Comparison of ENCODE assay signal across 17 cellular contexts in the genomic region with DNA sequence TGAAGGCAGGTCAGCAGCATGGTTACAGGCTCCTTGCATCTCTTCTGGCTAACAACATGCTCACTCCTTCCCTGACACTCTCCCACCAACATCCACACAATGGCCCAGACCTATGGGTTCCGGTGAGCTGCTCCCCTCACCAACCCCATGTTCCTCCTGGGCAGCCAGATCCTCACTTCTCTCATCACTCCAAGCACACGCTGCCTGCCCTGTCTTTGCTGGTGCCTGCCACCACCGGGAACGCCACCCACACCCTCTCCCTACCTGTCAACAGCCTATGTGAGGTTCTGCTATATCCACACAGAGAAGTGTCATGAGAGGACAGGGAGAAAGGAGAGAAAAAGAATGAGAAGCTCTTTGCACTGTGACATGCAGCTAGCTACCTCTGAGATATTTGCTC. TPM values are rescaled to one million over a fixed set of nuclear protein-coding genes. Genes with fewer than 3 reads are reported as not detected.
DNase-seq lines count a peak whose midpoint lies in the region; ATAC-seq and TF ChIP-seq lines count a peak whose summit lies in the region.
"Had no signal": no experiment of that assay in that cellular context is flagged by ENCODE, and none has a peak within 500 bp of the region (broad histone marks: within the 10 kb centered on the region; RNA-seq: fewer than 3 reads in every experiment).

No MANE protein-coding gene starts in this region.

- H2AFZ ChIP-seq in mesenchymal stem cell (ENCODE audit: low read depth, low read length) = no peak overlapping the region

- no peak overlapping the region for H3K4me3 Mint-ChIP-seq in stimulated activated naive CD8-positive, alpha-beta T cell treated with anti-CD3 and anti-CD28 coated beads, Interleukin-15, Interleukin-2, amounts not matched to agents 100 ng/mL and 50 ng/mL, for 24 hours
- no peak overlapping the region for H3K4me3 Mint-ChIP-seq in stimulated activated naive CD8-positive, alpha-beta T cell treated with anti-CD3 and anti-CD28 coated beads, Interleukin-15, amount 100 ng/mL, for 72 hours

- H3K27ac ChIP-seq in heart left ventricle (no peak overlapping the region), mesenchymal stem cell (ENCODE audit: low read length, poor library complexity, severe bottlenecking) (no peak overlapping the region)
- H3K27ac ChIP-seq: BLaER1 treated with 17β-estradiol and CSF1 and Interleukin-3, amounts not matched to agents 10 nM and 100 nM had no signal

- 53 to 64% (median 56%) methylated on average over 4 of the region's 4 CpGs for WGBS in heart left ventricle, 4 donors
- WGBS in mesenchymal stem cell = 100% methylated on average over 2 of the region's 4 CpGs

- H3K4me2 ChIP-seq in mesenchymal stem cell (ENCODE audit: low read length, poor library complexity, severe bottlenecking) = no peak overlapping the region
- H3K4me2 ChIP-seq: BLaER1 treated with 17β-estradiol and CSF1 and Interleukin-3, amounts not matched to agents 10 nM and 100 nM had no signal

- H3K14ac ChIP-seq in mesenchymal stem cell (ENCODE audit: low read length in 2 of 2) = no peak overlapping the region

- TF ChIP-seq CTCF in heart left ventricle (IDR thresholded peaks at IDR 0.05) = no peak

- H3K23ac ChIP-seq in mesenchymal stem cell (ENCODE audit: low read length in 2 of 2) = no peak overlapping the region

- H4K8ac ChIP-seq in mesenchymal stem cell (ENCODE audit: low read length) = no peak overlapping the region

- peak overlapping the region; percentile 23 for H3K27ac Mint-ChIP-seq in stimulated activated naive CD8-positive, alpha-beta T cell treated with anti-CD3 and anti-CD28 coated beads, Interleukin-15, Interleukin-2, amounts not matched to agents 100 ng/mL and 50 ng/mL, for 24 hours
- H3K27ac Mint-ChIP-seq in stimulated activated naive CD8-positive, alpha-beta T cell treated with anti-CD3 and anti-CD28 coated beads, Interleukin-15, amount 100 ng/mL, for 72 hours = no peak overlapping the region

- H3K4me1 ChIP-seq in heart left ventricle (peaks cover 0 to 36% (median 10%) of the 10 kb centered on the region in 12 donors), mesenchymal stem cell (ENCODE audit: control insufficient read depth, insufficient read depth, low read depth, low read length) (peaks cover 4% of the 10 kb centered on the region)

- peaks cover 51% of the 10 kb centered on the region for H3K36me3 Mint-ChIP-seq in stimulated activated naive CD8-positive, alpha-beta T cell treated with anti-CD3 and anti-CD28 coated beads, Interleukin-15, Interleukin-2, amounts not matched to agents 100 ng/mL and 50 ng/mL, for 24 hours (ENCODE audit: low read depth)

- H3K18ac ChIP-seq in mesenchymal stem cell (ENCODE audit: low read depth in 1 of 2, low read length in 2 of 2) = no peak overlapping the region

- peaks cover 11% of the 10 kb centered on the region for H3K79me1 ChIP-seq in mesenchymal stem cell (replicated peaks; ENCODE audit: low read length, poor library complexity, severe bottlenecking)

- ATAC-seq in stimulated activated naive CD8-positive, alpha-beta T cell treated with anti-CD3 and anti-CD28 coated beads, Interleukin-15, amount 100 ng/mL, for 72 hours = no peak
- ATAC-seq in heart left ventricle (peak in 3 of 4 donors; percentile 31 to 53 (median 52)), GM21717 (IDR thresholded peaks at IDR 0.05; ENCODE audit: unreplicated experiment) (no peak)
- ATAC-seq: Panc1 had no signal

- no peak overlapping the region for H2BK120ac ChIP-seq in mesenchymal stem cell (ENCODE audit: low read depth, low read length)

- H3K4me1 Mint-ChIP-seq in stimulated activated naive CD8-positive, alpha-beta T cell treated with anti-CD3 and anti-CD28 coated beads, Interleukin-15, Interleukin-2, amounts not matched to agents 100 ng/mL and 50 ng/mL, for 24 hours (ENCODE audit: low read depth) = peaks cover 14% of the 10 kb centered on the region
- peaks cover 18% of the 10 kb centered on the region for H3K4me1 Mint-ChIP-seq in stimulated activated naive CD8-positive, alpha-beta T cell treated with anti-CD3 and anti-CD28 coated beads, Interleukin-15, amount 100 ng/mL, for 72 hours

- H3K36me3 ChIP-seq in heart left ventricle = peaks cover 0 to 74% (median 36%) of the 10 kb centered on the region in 9 donors
- peaks cover 0 to 34% of the 10 kb centered on the region in 2 experiments for H3K36me3 ChIP-seq in mesenchymal stem cell (ENCODE audit: control insufficient read depth in 1 of 2, insufficient read depth in 2 of 2, low read depth in 1 of 2, low read length in 2 of 2)

- TF ChIP-seq POLR2A in heart left ventricle (IDR thresholded peaks at IDR 0.05) = no peak

- no peak overlapping the region for H3K9ac ChIP-seq in mesenchymal stem cell (ENCODE audit: low read length)
- H3K9ac ChIP-seq: BLaER1 treated with 17β-estradiol and CSF1 and Interleukin-3, amounts not matched to agents 10 nM and 100 nM had no signal

- no peak overlapping the region for H3K4me3 ChIP-seq in heart left ventricle
- no peak overlapping the region for H3K4me3 ChIP-seq in mesenchymal stem cell (ENCODE audit: insufficient read depth in 1 of 2, low read depth in 1 of 2, low read length in 2 of 2)
- H3K4me3 ChIP-seq: BLaER1 treated with 17β-estradiol and CSF1 and Interleukin-3, amounts not matched to agents 10 nM and 100 nM had no signal

- H3K27me3 Mint-ChIP-seq in stimulated activated naive CD8-positive, alpha-beta T cell treated with anti-CD3 and anti-CD28 coated beads, Interleukin-15, Interleukin-2, amounts not matched to agents 100 ng/mL and 50 ng/mL, for 24 hours = no peaks in the 10 kb centered on the region
- H3K27me3 Mint-ChIP-seq in stimulated activated naive CD8-positive, alpha-beta T cell treated with anti-CD3 and anti-CD28 coated beads, Interleukin-15, amount 100 ng/mL, for 72 hours = no peaks in the 10 kb centered on the region

- no peak overlapping the region for H2BK15ac ChIP-seq in mesenchymal stem cell (ENCODE audit: low read depth, poor library complexity, severe bottlenecking)

- no peaks in the 10 kb centered on the region for H3K27me3 ChIP-seq in heart left ventricle
- H3K27me3 ChIP-seq in mesenchymal stem cell (ENCODE audit: control insufficient read depth in 1 of 2, insufficient read depth in 1 of 2, low read length in 2 of 2) = no peaks in the 10 kb centered on the region
- H3K27me3 ChIP-seq: BLaER1 treated with 17β-estradiol and CSF1 and Interleukin-3, amounts not matched to agents 10 nM and 100 nM had no signal

- H2AK5ac ChIP-seq in mesenchymal stem cell (ENCODE audit: low read length, severe bottlenecking) = no peak overlapping the region

- no peak overlapping the region for H3K4ac ChIP-seq in mesenchymal stem cell (ENCODE audit: low read depth in 1 of 2, low read length in 2 of 2)

- H3K9me3 Mint-ChIP-seq in stimulated activated naive CD8-positive, alpha-beta T cell treated with anti-CD3 and anti-CD28 coated beads, Interleukin-15, Interleukin-2, amounts not matched to agents 100 ng/mL and 50 ng/mL, for 24 hours = no peaks in the 10 kb centered on the region
- H3K9me3 Mint-ChIP-seq in stimulated activated naive CD8-positive, alpha-beta T cell treated with anti-CD3 and anti-CD28 coated beads, Interleukin-15, amount 100 ng/mL, for 72 hours = no peaks in the 10 kb centered on the region

- no peak overlapping the region for H2BK5ac ChIP-seq in mesenchymal stem cell (ENCODE audit: low read depth, low read length, poor library complexity, severe bottlenecking)

- H4K91ac ChIP-seq in mesenchymal stem cell (ENCODE audit: low read length) = peak overlapping the region; percentile 0

- H2BK12ac ChIP-seq in mesenchymal stem cell (ENCODE audit: low read length in 2 of 2) = no peak overlapping the region

- DNase-seq in stimulated activated naive CD8-positive, alpha-beta T cell treated with anti-CD3 and anti-CD28 coated beads, Interleukin-15, amount 100 ng/mL, for 72 hours = no peak
- DNase-seq in heart left ventricle (peak in 1 of 5 donors; percentile 52), mesenchymal stem cell (no peak), DMS153 (lab: John Stamatoyannopoulos, UW) (no peak), kidney tubule cell (ENCODE audit: low spot score) (no peak)
- DNase-seq: DMS 273 treated with DMSO at 0.1 percent for 48 hours, GDM1, GOT3, NCI-H1105, NCI-H2081, NCI-H2171 treated with DMSO at 0.1 percent for 48 hours, NCI-H446, NCI-H526 treated with DMSO at 0.1 percent for 48 hours had no signal

- intact Hi-C loops in heart left ventricle (cut with DNase I) = no loop called here

- H3K9me3 ChIP-seq in heart left ventricle (no peaks in the 10 kb centered on the region), mesenchymal stem cell (ENCODE audit: control insufficient read depth, low read length) (no peaks in the 10 kb centered on the region)
- H3K9me3 ChIP-seq: BLaER1 treated with 17β-estradiol and CSF1 and Interleukin-3, amounts not matched to agents 10 nM and 100 nM had no signal

RNA-seq across cellular contexts. Expression of a gene that starts 14.6 kb away (rescaled TPM):
- total RNA-seq in heart left ventricle = 10 to 100 TPM in 8 of 9 donors, 1 to 10 TPM in 1; 9.7 to 65.9 (median 15.3) TPM
- polyA plus RNA-seq in heart left ventricle = 10 to 100 TPM in 1 of 2 donors, 1 to 10 TPM in 1; 6.8 to 12.6 TPM
- polyA plus RNA-seq in mesenchymal stem cell (2013, experiment 1 of 2) = 6.1 TPM
- polyA plus RNA-seq in mesenchymal stem cell (2013, experiment 2 of 2) = 6.1 TPM

Comparison
In these comparisons a context has a peak if more than half of its experiments do, and no peak if none do; other contexts are left out.
1. ATAC-seq: peak in heart left ventricle (3 of 4); none in stimulated activated naive CD8-positive, alpha-beta T cell treated with anti-CD3 and anti-CD28 coated beads, Interleukin-15, amount 100 ng/mL, for 72 hours (single experiment) and GM21717 (single experiment).